ENCODE assay signal across 22 cellular contexts in genomic region chr4:71287305-71287704, GRCh38. TPM values are rescaled to one million over a fixed set of nuclear protein-coding genes. Genes with fewer than 3 reads are reported as not detected.
"Had no signal": no experiment of that assay in that cellular context is flagged by ENCODE, and none has a peak within 500 bp of the region (broad histone marks: within the 10 kb centered on the region; RNA-seq: fewer than 3 reads in every experiment).

No MANE protein-coding gene starts in this region.

- H3K27ac ChIP-seq: cardiac muscle cell, esophagus muscularis mucosa, left ventricle myocardium inferior, prostate gland, right atrium auricular region, stomach, upper lobe of left lung had no signal

- H3K36me3 ChIP-seq: cardiac muscle cell, esophagus muscularis mucosa, left ventricle myocardium inferior, prostate gland, right atrium auricular region, stomach, upper lobe of left lung had no signal

- H3K36me3 Mint-ChIP-seq: activated CD4-positive, alpha-beta memory T cell treated with anti-CD3 and anti-CD28 coated beads for 36 hours; activated naive CD8-positive, alpha-beta T cell; T-cell; WTC11 had no signal

- H3K27me3 Mint-ChIP-seq: activated CD4-positive, alpha-beta memory T cell treated with anti-CD3 and anti-CD28 coated beads for 36 hours; activated naive CD8-positive, alpha-beta T cell had no signal

- H3K4me3 ChIP-seq: cardiac muscle cell, esophagus muscularis mucosa, left ventricle myocardium inferior, prostate gland, right atrium auricular region, stomach, upper lobe of left lung had no signal

- DNase-seq: activated CD4-positive, alpha-beta memory T cell treated with anti-CD3 and anti-CD28 coated beads for 36 hours; activated CD4-positive, alpha-beta T cell treated with anti-CD3 and anti-CD28 coated beads for 4 hours; activated T-cell treated with anti-CD3 and anti-CD28 coated beads for 4 hours; amniotic stem cell; effector CD8-positive, alpha-beta T cell; glutamatergic neuron; left ventricle myocardium inferior; mammary epithelial cell; nephron progenitor cell; occipital lobe; stimulated activated CD4-positive, alpha-beta T cell treated with anti-CD3 and anti-CD28 coated beads, Interleukin-4, amount 100 ng/mL, for 1 hour; stomach; T-cell; upper lobe of left lung had no signal

- H3K4me1 Mint-ChIP-seq: T-cell had no signal

- H3K4me3 Mint-ChIP-seq: activated CD4-positive, alpha-beta memory T cell treated with anti-CD3 and anti-CD28 coated beads for 36 hours; activated naive CD8-positive, alpha-beta T cell; activated T-helper 1 cell treated with anti-CD3 and anti-CD28 coated beads, Interleukin-12 subunit alpha, Interleukin-12 subunit beta, Interleukin-2, Interleukin-4 antibody, amounts not matched to agents 30 ng/mL and 10 ng/mL and 1 ng/mL, durations not matched to agents 14 hours and 24 hours and 36 hours; dendritic cell treated with granulocyte-macrophage colony-stimulating factor and Interleukin-4, amounts not matched to agents 40 ng/mL and 50 ng/mL, for 4 days; nephron progenitor cell; T-cell; WTC11 had no signal

- ATAC-seq: T-cell, WTC11 had no signal

- H3K27ac Mint-ChIP-seq: activated CD4-positive, alpha-beta memory T cell treated with anti-CD3 and anti-CD28 coated beads for 36 hours; activated naive CD8-positive, alpha-beta T cell; activated T-helper 1 cell treated with anti-CD3 and anti-CD28 coated beads, Interleukin-12 subunit alpha, Interleukin-12 subunit beta, Interleukin-2, Interleukin-4 antibody, amounts not matched to agents 30 ng/mL and 10 ng/mL and 1 ng/mL, durations not matched to agents 14 hours and 24 hours and 36 hours; dendritic cell treated with granulocyte-macrophage colony-stimulating factor and Interleukin-4, amounts not matched to agents 40 ng/mL and 50 ng/mL, for 4 days; nephron progenitor cell; T-cell; WTC11 had no signal

- H3K27me3 ChIP-seq: cardiac muscle cell, esophagus muscularis mucosa, right atrium auricular region, stomach, upper lobe of left lung had no signal

- H3K9me3 ChIP-seq: esophagus muscularis mucosa, left ventricle myocardium inferior, prostate gland, right atrium auricular region, stomach, upper lobe of left lung had no signal

- H3K9me3 Mint-ChIP-seq: activated CD4-positive, alpha-beta memory T cell treated with anti-CD3 and anti-CD28 coated beads for 36 hours; activated T-helper 1 cell treated with anti-CD3 and anti-CD28 coated beads, Interleukin-12 subunit alpha, Interleukin-12 subunit beta, Interleukin-2, Interleukin-4 antibody, amounts not matched to agents 30 ng/mL and 10 ng/mL and 1 ng/mL, durations not matched to agents 14 hours and 24 hours and 36 hours; dendritic cell treated with granulocyte-macrophage colony-stimulating factor and Interleukin-4, amounts not matched to agents 40 ng/mL and 50 ng/mL, for 4 days; nephron progenitor cell; T-cell; WTC11 had no signal

- H3K4me1 ChIP-seq: prostate gland, right atrium auricular region, upper lobe of left lung had no signal

RNA-seq across cellular contexts. Expression of gene SLC4A4, which starts 51.5 kb away (rescaled TPM):
- polyA plus RNA-seq: mammary epithelial cell had no signal
